Comparison of ENCODE assay signal across 8 cellular contexts in the genomic region with DNA sequence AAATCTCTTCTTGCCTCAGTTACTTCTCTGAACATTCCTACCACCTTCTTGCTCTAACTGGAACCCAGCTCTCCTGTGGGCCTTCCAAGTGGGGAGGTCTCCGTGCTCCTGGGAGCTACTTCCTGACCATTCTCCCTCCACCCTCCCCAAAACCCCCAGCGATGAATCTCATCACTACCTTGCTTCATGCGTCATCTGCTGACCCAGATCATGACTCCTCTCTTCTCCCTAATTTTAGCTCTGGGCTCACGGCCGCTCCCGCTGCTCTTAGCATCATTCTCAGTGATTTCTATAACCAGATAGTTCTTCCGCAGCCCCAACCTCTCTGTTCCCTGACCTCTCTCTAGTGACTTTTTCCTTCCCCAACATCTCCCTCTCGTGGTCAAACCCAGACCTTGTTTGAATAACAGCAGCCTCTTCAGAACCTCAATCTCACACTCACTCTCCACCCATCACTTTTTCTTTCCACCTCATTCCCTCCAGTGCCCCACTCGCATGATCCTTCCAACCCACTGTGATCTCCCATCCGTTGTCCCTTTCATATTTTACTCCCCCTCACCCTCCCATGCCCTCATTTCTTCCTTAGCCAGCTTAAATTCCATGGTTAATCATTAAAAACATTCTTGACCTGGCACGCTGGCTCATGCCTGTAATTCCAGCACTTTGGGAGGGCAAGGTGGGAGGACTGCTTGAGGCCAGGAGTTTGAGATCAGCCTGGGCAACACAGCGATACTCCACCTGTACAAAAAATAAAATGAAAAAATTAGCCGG. TPM values are rescaled to one million over a fixed set of nuclear protein-coding genes. Genes with fewer than 3 reads are reported as not detected.
DNase-seq lines count a peak whose midpoint lies in the region; ATAC-seq lines count a peak whose summit lies in the region.

No MANE protein-coding gene starts in this region.

- no peaks in the 10 kb centered on the region for H3K36me3 Mint-ChIP-seq in activated T-helper 1 cell treated with anti-CD3 and anti-CD28 coated beads, Interleukin-12 subunit alpha, Interleukin-12 subunit beta, Interleukin-2, Interleukin-4 antibody, amounts not matched to agents 30 ng/mL and 10 ng/mL and 1 ng/mL, durations not matched to agents 14 hours and 24 hours and 36 hours (ENCODE audit: low read depth)

- intact Hi-C loops in activated T-helper 1 cell treated with anti-CD3 and anti-CD28 coated beads, Interleukin-12 subunit alpha, Interleukin-12 subunit beta, Interleukin-2, Interleukin-4 antibody, amounts not matched to agents 30 ng/mL and 10 ng/mL and 1 ng/mL, durations not matched to agents 14 hours and 24 hours and 36 hours (cut with micrococcal nuclease) = loop anchor here (1.0 kb wide), 2 partner anchors 51 to 437 kb away; no protein-coding TSS in a partner anchor

- no peak overlapping the region for H3K4ac ChIP-seq in mesendoderm (ENCODE audit: low read depth, low read length)

- no peak overlapping the region for H3K4me3 ChIP-seq in mesendoderm (ENCODE audit: low read length)

- DNase-seq in ACHN (peak; percentile 87), GDM1 (lab: John Stamatoyannopoulos, UW) (peak; percentile 24), NCI-H2107 (lab: John Stamatoyannopoulos, UW) (peak; percentile 52), mesendoderm (peak; percentile 74), ecto neural progenitor cell (ENCODE audit: low spot score) (no peak), putamen (ENCODE audit: low spot score) (no peak)
- DNase-seq in activated T-helper 1 cell treated with anti-CD3 and anti-CD28 coated beads, Interleukin-12 subunit alpha, Interleukin-12 subunit beta, Interleukin-2, Interleukin-4 antibody, amounts not matched to agents 30 ng/mL and 10 ng/mL and 1 ng/mL, durations not matched to agents 14 hours and 24 hours and 36 hours (ENCODE audit: low spot score) = peak; percentile 37

- H3K36me3 ChIP-seq in mesendoderm (ENCODE audit: control insufficient read depth, insufficient read depth, low read length) = no peaks in the 10 kb centered on the region

- peaks cover 15% of the 10 kb centered on the region for H3K4me1 Mint-ChIP-seq in activated T-helper 1 cell treated with anti-CD3 and anti-CD28 coated beads, Interleukin-12 subunit alpha, Interleukin-12 subunit beta, Interleukin-2, Interleukin-4 antibody, amounts not matched to agents 30 ng/mL and 10 ng/mL and 1 ng/mL, durations not matched to agents 14 hours and 24 hours and 36 hours (ENCODE audit: low read depth)

- no peak overlapping the region for H3K27ac Mint-ChIP-seq in activated T-helper 1 cell treated with anti-CD3 and anti-CD28 coated beads, Interleukin-12 subunit alpha, Interleukin-12 subunit beta, Interleukin-2, Interleukin-4 antibody, amounts not matched to agents 30 ng/mL and 10 ng/mL and 1 ng/mL, durations not matched to agents 14 hours and 24 hours and 36 hours

- H4K8ac ChIP-seq in mesendoderm (ENCODE audit: low read depth, low read length) = no peak overlapping the region

- peaks cover 21% of the 10 kb centered on the region for H3K27me3 Mint-ChIP-seq in activated T-helper 1 cell treated with anti-CD3 and anti-CD28 coated beads, Interleukin-12 subunit alpha, Interleukin-12 subunit beta, Interleukin-2, Interleukin-4 antibody, amounts not matched to agents 30 ng/mL and 10 ng/mL and 1 ng/mL, durations not matched to agents 14 hours and 24 hours and 36 hours (ENCODE audit: insufficient read depth)

- H4K5ac ChIP-seq in mesendoderm (ENCODE audit: low read length) = no peak overlapping the region

- WGBS in mesendoderm (ENCODE audit: extremely low coverage, insufficient coverage, low lambda C conversion rate) = no CpG with 5 or more reads among the region's 13 CpGs

- H3K9me3 Mint-ChIP-seq in activated T-helper 1 cell treated with anti-CD3 and anti-CD28 coated beads, Interleukin-12 subunit alpha, Interleukin-12 subunit beta, Interleukin-2, Interleukin-4 antibody, amounts not matched to agents 30 ng/mL and 10 ng/mL and 1 ng/mL, durations not matched to agents 14 hours and 24 hours and 36 hours = no peaks in the 10 kb centered on the region

- peaks cover 2% of the 10 kb centered on the region for H3K4me1 ChIP-seq in mesendoderm (ENCODE audit: control insufficient read depth, low read depth, low read length)

- H2BK120ac ChIP-seq in mesendoderm (ENCODE audit: low read depth, low read length) = no peak overlapping the region

- no peak overlapping the region for H3K4me3 Mint-ChIP-seq in activated T-helper 1 cell treated with anti-CD3 and anti-CD28 coated beads, Interleukin-12 subunit alpha, Interleukin-12 subunit beta, Interleukin-2, Interleukin-4 antibody, amounts not matched to agents 30 ng/mL and 10 ng/mL and 1 ng/mL, durations not matched to agents 14 hours and 24 hours and 36 hours

- no peaks in the 10 kb centered on the region for H3K79me1 ChIP-seq in mesendoderm (ENCODE audit: low read length)

- no peak overlapping the region for H3K56ac ChIP-seq in mesendoderm (ENCODE audit: low read length)

- H2BK15ac ChIP-seq in mesendoderm (replicated peaks; ENCODE audit: low read depth) = no peak overlapping the region

- H3K27me3 ChIP-seq in mesendoderm (ENCODE audit: insufficient read depth, low read length, poor library complexity) = no peaks in the 10 kb centered on the region

- H3K9ac ChIP-seq in mesendoderm (ENCODE audit: low read length) = no peak overlapping the region

- no peaks in the 10 kb centered on the region for H3K79me2 ChIP-seq in mesendoderm (ENCODE audit: control insufficient read depth, insufficient read depth, low read length)

- ATAC-seq in HG02973 (IDR thresholded peaks at IDR 0.05; ENCODE audit: unreplicated experiment) = no peak

- in situ Hi-C loops in ACHN (cut with HindIII; ENCODE audit: low pct_ligation_motif_present, low pct_unique_long_range_greater_than_20kb, low sequenced_read_pairs) = no loop called here

- no peak overlapping the region for H3K27ac ChIP-seq in mesendoderm (ENCODE audit: low read depth, low read length)

- H3K23ac ChIP-seq in mesendoderm (ENCODE audit: low read length) = no peak overlapping the region

- no peak overlapping the region for H3K4me2 ChIP-seq in mesendoderm (ENCODE audit: low read length)

- no peak overlapping the region for H2BK5ac ChIP-seq in mesendoderm (ENCODE audit: low read length)

- no peak overlapping the region for H2AK5ac ChIP-seq in mesendoderm (ENCODE audit: low read length)

- no peak overlapping the region for H3K18ac ChIP-seq in mesendoderm (ENCODE audit: low read length)

RNA-seq across cellular contexts. Expression of gene MRPS12, which starts 21.8 kb away (rescaled TPM):
- 118 and 120 TPM in 2 replicates for total RNA-seq in activated T-helper 1 cell treated with anti-CD3 and anti-CD28 coated beads, Interleukin-12 subunit alpha, Interleukin-12 subunit beta, Interleukin-2, Interleukin-4 antibody, amounts not matched to agents 30 ng/mL and 10 ng/mL and 1 ng/mL, durations not matched to agents 14 hours and 24 hours and 36 hours
- polyA plus RNA-seq in mesendoderm (2013, experiment 1 of 2) = 83.2 TPM
- 84.8 TPM for polyA plus RNA-seq in mesendoderm (2013, experiment 2 of 2)

RNA-seq across cellular contexts. Expression of gene SARS2, which starts 22.0 kb away (rescaled TPM):
- 36.5 and 38.4 TPM in 2 replicates for total RNA-seq in activated T-helper 1 cell treated with anti-CD3 and anti-CD28 coated beads, Interleukin-12 subunit alpha, Interleukin-12 subunit beta, Interleukin-2, Interleukin-4 antibody, amounts not matched to agents 30 ng/mL and 10 ng/mL and 1 ng/mL, durations not matched to agents 14 hours and 24 hours and 36 hours
- polyA plus RNA-seq in mesendoderm (2013, experiment 1 of 2) = 53.0 TPM
- polyA plus RNA-seq in mesendoderm (2013, experiment 2 of 2) = 44.1 TPM

RNA-seq across cellular contexts. Expression of gene FBXO17, which starts 23.0 kb away (rescaled TPM):
- total RNA-seq in activated T-helper 1 cell treated with anti-CD3 and anti-CD28 coated beads, Interleukin-12 subunit alpha, Interleukin-12 subunit beta, Interleukin-2, Interleukin-4 antibody, amounts not matched to agents 30 ng/mL and 10 ng/mL and 1 ng/mL, durations not matched to agents 14 hours and 24 hours and 36 hours = 0.10 TPM in 1 of 2 replicates, not detected in the other
- 11.3 TPM for polyA plus RNA-seq in mesendoderm (2013, experiment 1 of 2)
- polyA plus RNA-seq in mesendoderm (2013, experiment 2 of 2) = 11.4 TPM

RNA-seq across cellular contexts. Expression of gene CCER2, which starts 40.6 kb away (rescaled TPM):
- total RNA-seq in activated T-helper 1 cell treated with anti-CD3 and anti-CD28 coated beads, Interleukin-12 subunit alpha, Interleukin-12 subunit beta, Interleukin-2, Interleukin-4 antibody, amounts not matched to agents 30 ng/mL and 10 ng/mL and 1 ng/mL, durations not matched to agents 14 hours and 24 hours and 36 hours = 0.67 and 0.88 TPM in 2 replicates
- 0.17 TPM for polyA plus RNA-seq in mesendoderm (2013, experiment 1 of 2)
- polyA plus RNA-seq in mesendoderm (2013, experiment 2 of 2) = 0.17 TPM

RNA-seq across cellular contexts. Expression of gene NFKBIB, which starts 52.8 kb away (rescaled TPM):
- 98.1 and 102 TPM in 2 replicates for total RNA-seq in activated T-helper 1 cell treated with anti-CD3 and anti-CD28 coated beads, Interleukin-12 subunit alpha, Interleukin-12 subunit beta, Interleukin-2, Interleukin-4 antibody, amounts not matched to agents 30 ng/mL and 10 ng/mL and 1 ng/mL, durations not matched to agents 14 hours and 24 hours and 36 hours
- polyA plus RNA-seq in mesendoderm (2013, experiment 1 of 2) = 32.5 TPM
- 33.1 TPM for polyA plus RNA-seq in mesendoderm (2013, experiment 2 of 2)

Comparison
In these comparisons a context has a peak if more than half of its experiments do, and no peak if none do; other contexts are left out.
1. DNase-seq: peak in ACHN (single experiment), GDM1 (single experiment), NCI-H2107 (single experiment), activated T-helper 1 cell treated with anti-CD3 and anti-CD28 coated beads, Interleukin-12 subunit alpha, Interleukin-12 subunit beta, Interleukin-2, Interleukin-4 antibody, amounts not matched to agents 30 ng/mL and 10 ng/mL and 1 ng/mL, durations not matched to agents 14 hours and 24 hours and 36 hours (single experiment) and mesendoderm (single experiment); none in ecto neural progenitor cell (single experiment) and putamen (single experiment).